Comparison of ENCODE assay signal across 8 cellular contexts in the genomic region with DNA sequence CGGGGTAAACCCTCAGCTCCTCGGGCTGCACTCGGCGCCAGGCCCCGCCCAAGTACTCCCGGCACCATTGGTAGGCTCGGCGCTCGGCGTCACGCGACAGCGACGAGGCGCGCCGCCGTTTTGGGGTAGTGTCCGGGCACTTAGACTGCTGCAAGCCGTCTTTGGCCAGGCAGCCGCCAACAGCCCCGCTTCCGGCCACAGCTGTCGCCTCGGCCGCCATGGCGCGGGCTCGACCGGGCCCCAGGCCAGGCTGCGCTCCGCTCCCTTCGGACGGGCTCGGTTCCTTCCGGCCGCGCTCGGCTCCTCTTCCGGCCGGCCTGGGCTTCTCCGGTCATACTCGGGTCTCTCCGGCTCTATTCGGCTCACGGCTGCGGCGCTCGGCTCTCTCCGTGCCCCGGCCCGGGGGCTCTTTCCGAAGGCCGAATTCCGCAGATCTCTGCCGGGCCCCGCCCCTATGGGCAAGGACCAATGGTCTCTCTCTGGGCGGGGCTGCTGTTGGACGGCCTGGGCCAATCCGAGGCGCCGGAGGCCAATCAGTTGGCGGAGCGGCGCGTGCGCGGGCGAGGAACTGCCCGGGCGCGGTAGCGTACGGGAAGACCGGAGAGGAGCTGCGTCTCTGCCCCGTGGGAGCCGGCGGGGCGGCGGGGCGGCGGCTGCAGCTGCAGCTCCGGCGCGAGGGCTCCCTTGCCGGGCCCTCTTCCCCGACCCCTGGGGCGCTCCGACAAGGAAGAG. TPM values are rescaled to one million over a fixed set of nuclear protein-coding genes. Genes with fewer than 3 reads are reported as not detected.
A peak's percentile ranks its signal among the peaks of the same experiment; 100 is the strongest.
DNase-seq lines count a peak whose midpoint lies in the region; ATAC-seq and TF ChIP-seq lines count a peak whose summit lies in the region.

Gene CHKB (minus strand): TSS at position 288 of the 732 bp plus-strand sequence. CDS start 68 bp downstream, at position 220.

- peak; percentile 88 for ATAC-seq in HG02759 (IDR thresholded peaks at IDR 0.05; ENCODE audit: unreplicated experiment)

- H3K27ac ChIP-seq in thymus (ENCODE audit: low read depth): peak within 1 kb of the TSS; percentile 97

- H3K4me1 ChIP-seq in thymus (ENCODE audit: control insufficient read depth, insufficient read depth, low read length): peaks cover 7% of the 10 kb centered on the region

- no peaks in the 10 kb centered on the region for H3K9me3 Mint-ChIP-seq in osteocyte (ENCODE audit: unreplicated experiment)

- H3K4me1 Mint-ChIP-seq in osteocyte (ENCODE audit: unreplicated experiment): peaks cover 16% of the 10 kb centered on the region

- no peaks in the 10 kb centered on the region for H3K27me3 ChIP-seq in thymus (ENCODE audit: control insufficient read depth, insufficient read depth)

- H3K9me3 ChIP-seq in thymus (ENCODE audit: control insufficient read depth): no peaks in the 10 kb centered on the region

- no peaks in the 10 kb centered on the region for H3K27me3 Mint-ChIP-seq in osteocyte (ENCODE audit: unreplicated experiment)

- peak within 1 kb of the TSS; percentile 95 for H3K4me3 ChIP-seq in GM12864 (ENCODE audit: low read depth, low read length)
- peak within 1 kb of the TSS; percentile 80 for H3K4me3 ChIP-seq in thymus (ENCODE audit: low read length)

- H3K36me3 Mint-ChIP-seq in osteocyte (ENCODE audit: unreplicated experiment): no peaks in the 10 kb centered on the region

- intact Hi-C loops in head of caudate nucleus (cut with DNase I): loop anchor here (5.0 kb wide), 1 partner anchor 55 kb away; the partner anchor contains the start of gene SCO2

- H3K36me3 ChIP-seq in thymus (ENCODE audit: control insufficient read depth, insufficient read depth): peaks cover 12% of the 10 kb centered on the region

- peak within 1 kb of the TSS; percentile 79 for H3K4me3 Mint-ChIP-seq in osteocyte (ENCODE audit: unreplicated experiment)

- DNase-seq in GM12864 (ENCODE audit: low read depth) (peak; percentile 88), NCI-H1417 (lab: John Stamatoyannopoulos, UW) (peak; percentile 83 to 98 (median 94)), SW 1271 (lab: John Stamatoyannopoulos, UW) (peak; percentile 82 to 94), head of caudate nucleus (peak; percentile 96 to 100 (median 99)), osteocyte (ENCODE audit: extremely low spot score, unreplicated experiment) (peak; percentile 100)
- DNase-seq in activated naive CD8-positive, alpha-beta T cell treated with anti-CD3 and anti-CD28 coated beads, Interleukin-2, amount 50 U/mL, for 16 hours (ENCODE audit: low read depth, low spot score): peak; percentile 99

- H3K27ac Mint-ChIP-seq in osteocyte (ENCODE audit: unreplicated experiment): peak within 1 kb of the TSS; percentile 80

- no peak for TF ChIP-seq CTCF in GM12864 (IDR thresholded peaks at IDR 0.05; ENCODE audit: low read depth, low read length, missing control alignments)
- no peak for TF ChIP-seq CTCF in osteocyte (IDR thresholded peaks at IDR 0.05)

- under 1% methylated on average over 90 of the region's 90 CpGs for WGBS in thymus

RNA-seq across cellular contexts. Expression of gene CHKB, which starts in this region (rescaled TPM):
- total RNA-seq in osteocyte: 75.4 and 79.9 TPM in 2 replicates
- polyA plus RNA-seq in thymus: 299 TPM

Comparison
In these comparisons a context has a peak if more than half of its experiments do, and no peak if none do; other contexts are left out.
1. Peak in every context shown above with its lines: DNase-seq, ATAC-seq, H3K4me3 ChIP-seq and H3K27ac ChIP-seq.